Comparison of ENCODE assay signal across 27 cellular contexts in the genomic region with DNA sequence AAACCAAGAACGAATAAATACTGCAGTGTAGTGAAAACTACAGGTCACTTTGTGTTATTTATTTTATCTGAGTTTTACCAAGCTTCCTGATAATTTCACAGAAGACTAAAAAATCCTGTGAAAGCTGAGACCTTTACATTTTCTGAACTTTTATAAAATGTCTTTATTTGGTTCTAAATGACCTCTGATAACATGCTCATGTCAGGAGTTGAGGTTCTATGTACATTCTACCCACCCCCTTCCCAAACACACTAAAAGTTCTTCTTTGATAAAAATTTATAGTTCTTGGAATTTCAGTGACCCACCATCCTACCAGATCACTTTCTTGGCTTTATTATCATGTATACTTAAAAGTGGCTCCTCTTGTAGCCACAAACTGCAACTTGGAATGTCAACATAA.
"Had no signal": no experiment of that assay in that cellular context is flagged by ENCODE, and none has a peak within 500 bp of the region (broad histone marks: within the 10 kb centered on the region; RNA-seq: fewer than 3 reads in every experiment).

No MANE protein-coding gene starts in this region.

- H3K79me2 ChIP-seq: parathyroid adenoma had no signal

- ATAC-seq: natural killer cell; psoas muscle; right cardiac atrium; stimulated activated naive CD8-positive, alpha-beta T cell treated with anti-CD3 and anti-CD28 coated beads, Interleukin-15, amount 100 ng/mL, for 72 hours; stimulated activated naive CD8-positive, alpha-beta T cell treated with anti-CD3 and anti-CD28 coated beads, Interleukin-15, Interleukin-2, amounts not matched to agents 100 U/mL and 50 U/mL, for 24 hours; upper lobe of right lung had no signal

- H3K4me3 ChIP-seq: neural progenitor cell, ovary, psoas muscle, right lobe of liver, sigmoid colon, spleen, suprapubic skin, testis, tibial artery, transverse colon, upper lobe of right lung, uterus had no signal

- H3K9ac ChIP-seq: neural progenitor cell, parathyroid adenoma had no signal

- H3K4me1 ChIP-seq: neural progenitor cell, parathyroid adenoma, psoas muscle, spleen, tibial artery, transverse colon, upper lobe of right lung, uterus had no signal

- DNase-seq: natural killer cell; occipital lobe; ovary; posterior cingulate gyrus; psoas muscle; right cardiac atrium; right lobe of liver; sigmoid colon; small intestine; spleen; stimulated activated CD4-positive, alpha-beta T cell treated with anti-CD3 and anti-CD28 coated beads, Interleukin-12 subunit alpha, Interleukin-12 subunit beta, amount 100 ng/mL, for 4 hours; stimulated activated CD4-positive, alpha-beta T cell treated with anti-CD3 and anti-CD28 coated beads, Interleukin-1b, Interleukin-23, amount 100 ng/mL, for 48 hours; stimulated activated CD4-positive, alpha-beta T cell treated with anti-CD3 and anti-CD28 coated beads, Interleukin-4, amount 100 ng/mL, for 1 hour; stimulated activated CD4-positive, alpha-beta T cell treated with anti-CD3 and anti-CD28 coated beads, Interleukin-4, amount 100 ng/mL, for 4 hours; stimulated activated CD8-positive, alpha-beta memory T cell treated with anti-CD3 and anti-CD28 coated beads, Interleukin-4, amount 100 ng/mL, for 48 hours; stimulated activated naive CD4-positive, alpha-beta T cell; stimulated activated naive CD8-positive, alpha-beta T cell treated with anti-CD3 and anti-CD28 coated beads, Interleukin-15, amount 100 ng/mL, for 72 hours; stimulated activated naive CD8-positive, alpha-beta T cell treated with anti-CD3 and anti-CD28 coated beads, Interleukin-15, Interleukin-2, amounts not matched to agents 100 U/mL and 50 U/mL, for 24 hours; substantia nigra; testis; tibial artery; transverse colon; upper lobe of right lung; uterus had no signal

- H3K4me2 ChIP-seq: neural progenitor cell had no signal

- H3K36me3 ChIP-seq: neural progenitor cell, ovary, right lobe of liver, sigmoid colon, spleen, suprapubic skin, tibial artery, transverse colon, upper lobe of right lung, uterus had no signal

- H3K27me3 ChIP-seq: neural progenitor cell, ovary, right lobe of liver, sigmoid colon, spleen, suprapubic skin, testis, tibial artery, transverse colon, upper lobe of right lung, uterus had no signal

- H2AFZ ChIP-seq: neural progenitor cell, parathyroid adenoma had no signal

- H3K9me3 ChIP-seq: ovary, psoas muscle, right lobe of liver, sigmoid colon, suprapubic skin, testis, tibial artery, transverse colon, upper lobe of right lung, uterus had no signal

- H3K27ac ChIP-seq: neural progenitor cell, parathyroid adenoma, psoas muscle, right lobe of liver, sigmoid colon, spleen, suprapubic skin, testis, tibial artery, transverse colon, upper lobe of right lung, uterus had no signal
